Comparison of ENCODE assay signal across 22 cellular contexts in genomic region chr10:129433266-129433665, GRCh38. TPM values are rescaled to one million over a fixed set of nuclear protein-coding genes. Genes with fewer than 3 reads are reported as not detected.
A peak's percentile ranks its signal among the peaks of the same experiment; 100 is the strongest.
DNase-seq lines count a peak whose midpoint lies in the region; ATAC-seq and TF ChIP-seq lines count a peak whose summit lies in the region.
"Had no signal": no experiment of that assay in that cellular context is flagged by ENCODE, and none has a peak within 500 bp of the region (broad histone marks: within the 10 kb centered on the region; RNA-seq: fewer than 3 reads in every experiment).

No MANE protein-coding gene starts in this region.

- peak overlapping the region in 4 of 11 experiments; percentile 60 to 76 (median 62); a peak in 8 of 22 replicates for H3K27ac ChIP-seq in BLaER1 treated with 17β-estradiol and CSF1 and Interleukin-3, amounts not matched to agents 10 nM and 100 nM
- H3K27ac ChIP-seq in mesendoderm (ENCODE audit: low read depth, low read length) (no peak overlapping the region), trophoblast cell (ENCODE audit: low read depth, low read length) (no peak overlapping the region)
- H3K27ac ChIP-seq: A549, C4-2B had no signal

- peak overlapping the region in 2 of 10 experiments; percentile 8 to 19; a peak in 2 of 20 replicates for H3K4me3 ChIP-seq in BLaER1 treated with 17β-estradiol and CSF1 and Interleukin-3, amounts not matched to agents 10 nM and 100 nM
- H3K4me3 ChIP-seq in mesendoderm (ENCODE audit: low read length) (no peak overlapping the region), trophoblast cell (ENCODE audit: low read depth, low read length) (no peak overlapping the region)
- H3K4me3 ChIP-seq: A549, HAP-1 had no signal

- no peak overlapping the region for H3K4me3 Mint-ChIP-seq in WTC11
- H3K4me3 Mint-ChIP-seq in stimulated activated effector memory CD8-positive, alpha-beta T cell treated with anti-CD3 and anti-CD28 coated beads, Interleukin-12 subunit alpha, Interleukin-12 subunit beta, amount 100 ng/mL, for 72 hours: no peak overlapping the region
- H3K4me3 Mint-ChIP-seq: CD4-positive, CD25-positive, alpha-beta regulatory T cell; CD8-positive, alpha-beta T cell; HFFc6 had no signal

- no peaks in the 10 kb centered on the region; the same call in 1 of the 2 replicates for H3K27me3 Mint-ChIP-seq in WTC11 (ENCODE audit: low read depth)

- CTCF ChIA-PET in WTC11 (lab: Charles Lee): no interaction called here

- no peak overlapping the region for H3K4ac ChIP-seq in mesendoderm (ENCODE audit: low read depth, low read length)
- H3K4ac ChIP-seq in trophoblast cell (ENCODE audit: low read depth, low read length): no peak overlapping the region

- H2BK15ac ChIP-seq in mesendoderm (replicated peaks; ENCODE audit: low read depth): no peak overlapping the region

- peaks cover 26% of the 10 kb centered on the region for H3K36me3 Mint-ChIP-seq in WTC11
- no peaks in the 10 kb centered on the region for H3K36me3 Mint-ChIP-seq in stimulated activated effector memory CD8-positive, alpha-beta T cell treated with anti-CD3 and anti-CD28 coated beads, Interleukin-12 subunit alpha, Interleukin-12 subunit beta, amount 100 ng/mL, for 72 hours
- H3K36me3 Mint-ChIP-seq: CD4-positive, CD25-positive, alpha-beta regulatory T cell; CD8-positive, alpha-beta T cell had no signal

- H3K23ac ChIP-seq in mesendoderm (ENCODE audit: low read length): no peak overlapping the region
- no peak overlapping the region for H3K23ac ChIP-seq in trophoblast cell (ENCODE audit: low read length)

- H3K9ac ChIP-seq in BLaER1 treated with 17β-estradiol and CSF1 and Interleukin-3, amounts not matched to agents 10 nM and 100 nM: peak overlapping the region in 2 of 11 experiments; percentile 13 to 52; a peak in 2 of 22 replicates
- H3K9ac ChIP-seq in mesendoderm (ENCODE audit: low read length): no peak overlapping the region
- H3K9ac ChIP-seq in trophoblast cell (ENCODE audit: low read length): no peak overlapping the region

- no peaks in the 10 kb centered on the region for H4K20me1 ChIP-seq in BLaER1 treated with 17β-estradiol and CSF1 and Interleukin-3, amounts not matched to agents 10 nM and 100 nM

- H2AK5ac ChIP-seq in mesendoderm (ENCODE audit: low read length) (no peak overlapping the region), trophoblast cell (ENCODE audit: low read length) (no peak overlapping the region)

- H3K56ac ChIP-seq in mesendoderm (ENCODE audit: low read length): no peak overlapping the region

- peaks cover 40% of the 10 kb centered on the region for H3K4me1 Mint-ChIP-seq in WTC11
- no peaks in the 10 kb centered on the region for H3K4me1 Mint-ChIP-seq in stimulated activated effector memory CD8-positive, alpha-beta T cell treated with anti-CD3 and anti-CD28 coated beads, Interleukin-12 subunit alpha, Interleukin-12 subunit beta, amount 100 ng/mL, for 72 hours

- no peak overlapping the region for H3K14ac ChIP-seq in trophoblast cell (ENCODE audit: low read length)

- H2BK120ac ChIP-seq in mesendoderm (ENCODE audit: low read depth, low read length): no peak overlapping the region
- H2BK120ac ChIP-seq in trophoblast cell (ENCODE audit: insufficient read depth, low read length, poor library complexity): no peak overlapping the region

- H3K4me1 ChIP-seq in BLaER1 treated with 17β-estradiol and CSF1 and Interleukin-3, amounts not matched to agents 10 nM and 100 nM: peaks cover 0 to 33% (median 28%) of the 10 kb centered on the region in 10 experiments; a peak in 17 of 20 replicates
- H3K4me1 ChIP-seq in mesendoderm (ENCODE audit: control insufficient read depth, low read depth, low read length): no peaks in the 10 kb centered on the region
- H3K4me1 ChIP-seq in trophoblast cell (ENCODE audit: control insufficient read depth in 1 of 2, insufficient read depth in 2 of 2, low read length in 2 of 2): no peaks in the 10 kb centered on the region
- H3K4me1 ChIP-seq: A549, BE2C, Caco-2, HAP-1 had no signal

- ATAC-seq in WTC11: peak; percentile 34; the same call in 1 of the 2 replicates
- peak; percentile 34 for ATAC-seq in stimulated activated effector memory CD8-positive, alpha-beta T cell treated with anti-CD3 and anti-CD28 coated beads, Interleukin-12 subunit alpha, Interleukin-12 subunit beta, amount 100 ng/mL, for 72 hours
- ATAC-seq in HG03442 (IDR thresholded peaks at IDR 0.05; ENCODE audit: unreplicated experiment): no peak
- ATAC-seq: A549; CD8-positive, alpha-beta T cell had no signal

- POLR2A ChIA-PET in WTC11 (lab: Charles Lee): no interaction called here

- H3K18ac ChIP-seq in mesendoderm (ENCODE audit: low read length) (no peak overlapping the region), trophoblast cell (ENCODE audit: low read length) (no peak overlapping the region)

- H3K79me1 ChIP-seq in mesendoderm (ENCODE audit: low read length) (no peaks in the 10 kb centered on the region), trophoblast cell (ENCODE audit: low read length) (no peaks in the 10 kb centered on the region)

- no peak overlapping the region for H4K5ac ChIP-seq in mesendoderm (ENCODE audit: low read length)

- in situ Hi-C loops in G401 (cut with HindIII; ENCODE audit: low sequenced_read_pairs): no loop called here

- no peak overlapping the region for H4K12ac ChIP-seq in trophoblast cell (ENCODE audit: low read depth, low read length)

- peaks cover 16 to 32% (median 24%) of the 10 kb centered on the region in 11 experiments for H3K9me3 ChIP-seq in BLaER1 treated with 17β-estradiol and CSF1 and Interleukin-3, amounts not matched to agents 10 nM and 100 nM (replicated peaks in 1 of 11)
- peaks cover 9% of the 10 kb centered on the region for H3K9me3 ChIP-seq in trophoblast cell (ENCODE audit: insufficient read depth, low read depth, low read length)
- H3K9me3 ChIP-seq: A549, BE2C, Caco-2, HAP-1 had no signal

- H3K9me3 Mint-ChIP-seq in WTC11: peaks cover 38% of the 10 kb centered on the region
- no peaks in the 10 kb centered on the region for H3K9me3 Mint-ChIP-seq in stimulated activated effector memory CD8-positive, alpha-beta T cell treated with anti-CD3 and anti-CD28 coated beads, Interleukin-12 subunit alpha, Interleukin-12 subunit beta, amount 100 ng/mL, for 72 hours
- H3K9me3 Mint-ChIP-seq: CD8-positive, alpha-beta T cell had no signal

- H2BK5ac ChIP-seq in mesendoderm (ENCODE audit: low read length) (peak overlapping the region; percentile 76), trophoblast cell (ENCODE audit: low read depth, low read length, poor library complexity) (no peak overlapping the region)

- H4K91ac ChIP-seq in trophoblast cell (ENCODE audit: low read depth, low read length): no peak overlapping the region

- H2BK12ac ChIP-seq in trophoblast cell (ENCODE audit: low read length): no peak overlapping the region

- no peak for TF ChIP-seq CTCF in WTC11 (IDR thresholded peaks at IDR 0.05)

- H3K79me2 ChIP-seq in mesendoderm (ENCODE audit: control insufficient read depth, insufficient read depth, low read length) (no peaks in the 10 kb centered on the region), trophoblast cell (ENCODE audit: control insufficient read depth, insufficient read depth, low read length, poor library complexity) (no peaks in the 10 kb centered on the region)

- H3K4me2 ChIP-seq in BLaER1 treated with 17β-estradiol and CSF1 and Interleukin-3, amounts not matched to agents 10 nM and 100 nM: peak overlapping the region in 9 of 11 experiments; percentile 38 to 88 (median 77); a peak in 18 of 22 replicates
- H3K4me2 ChIP-seq in mesendoderm (ENCODE audit: low read length) (no peak overlapping the region), trophoblast cell (ENCODE audit: low read length) (no peak overlapping the region)
- H3K4me2 ChIP-seq: A549 had no signal

- no peaks in the 10 kb centered on the region for H3K27me3 ChIP-seq in BLaER1 treated with 17β-estradiol and CSF1 and Interleukin-3, amounts not matched to agents 10 nM and 100 nM
- H3K27me3 ChIP-seq in mesendoderm (ENCODE audit: insufficient read depth, low read length, poor library complexity) (no peaks in the 10 kb centered on the region), trophoblast cell (ENCODE audit: insufficient read depth, low read length) (no peaks in the 10 kb centered on the region)
- H3K27me3 ChIP-seq: BE2C had no signal

- no peaks in the 10 kb centered on the region for H3K36me3 ChIP-seq in BLaER1 treated with 17β-estradiol and CSF1 and Interleukin-3, amounts not matched to agents 10 nM and 100 nM
- H3K36me3 ChIP-seq in mesendoderm (ENCODE audit: control insufficient read depth, insufficient read depth, low read length) (no peaks in the 10 kb centered on the region), trophoblast cell (ENCODE audit: control insufficient read depth in 1 of 2, insufficient read depth in 2 of 2, low read length in 2 of 2) (no peaks in the 10 kb centered on the region)
- H3K36me3 ChIP-seq: BE2C, HAP-1 had no signal

- DNase-seq in WTC11 (ENCODE audit: low spot score) (no peak), mesendoderm (no peak), NCI-H1105 treated with DMSO at 0.1 percent for 48 hours (lab: John Stamatoyannopoulos, UW) (no peak), G401 (ENCODE audit: low spot score) (no peak), trophoblast cell (no peak)
- DNase-seq in stimulated activated effector memory CD8-positive, alpha-beta T cell treated with anti-CD3 and anti-CD28 coated beads, Interleukin-12 subunit alpha, Interleukin-12 subunit beta, amount 100 ng/mL, for 72 hours (ENCODE audit: low spot score in 2 of 2): no peak
- DNase-seq: 8988T; ACHN; AML-193; BE2C; Caco-2; CD4-positive, CD25-positive, alpha-beta regulatory T cell; CD8-positive, alpha-beta T cell; DMS153; DND-41; GDM1; HFFc6 had no signal

- H2AFZ ChIP-seq in trophoblast cell (ENCODE audit: insufficient read depth, low read length, poor library complexity): no peak overlapping the region

- WGBS in mesendoderm (ENCODE audit: extremely low coverage, insufficient coverage, low lambda C conversion rate): no CpG with 5 or more reads among the region's 7 CpGs
- WGBS in trophoblast cell (ENCODE audit: extremely low coverage, insufficient coverage, insufficient read length): no CpG with 5 or more reads among the region's 7 CpGs

- H4K8ac ChIP-seq in mesendoderm (ENCODE audit: low read depth, low read length) (no peak overlapping the region), trophoblast cell (ENCODE audit: low read depth, low read length) (no peak overlapping the region)

- H3K27ac Mint-ChIP-seq in WTC11: peak overlapping the region; percentile 47; the same call in 1 of the 2 replicates
- no peak overlapping the region for H3K27ac Mint-ChIP-seq in stimulated activated effector memory CD8-positive, alpha-beta T cell treated with anti-CD3 and anti-CD28 coated beads, Interleukin-12 subunit alpha, Interleukin-12 subunit beta, amount 100 ng/mL, for 72 hours
- H3K27ac Mint-ChIP-seq: CD4-positive, CD25-positive, alpha-beta regulatory T cell; CD8-positive, alpha-beta T cell; HFFc6 had no signal

RNA-seq across cellular contexts. Expression of gene MGMT, which starts 33.8 kb away (rescaled TPM):
- total RNA-seq in WTC11 (2021): 11.8 to 18.4 TPM (median 18.2 TPM) in 3 replicates
- 6.5 TPM for polyA plus RNA-seq in mesendoderm (2013, experiment 1 of 2)
- 6.6 TPM for polyA plus RNA-seq in mesendoderm (2013, experiment 2 of 2)
- 60.3 and 98.3 TPM in 2 replicates for total RNA-seq in G401 (2014; rRNA removed; shearing (Covaris generic))
- 9.3 and 10.2 TPM in 2 replicates for polyA plus RNA-seq in trophoblast cell (2013)

Comparison
In these comparisons a context has a peak if more than half of its experiments do, and no peak if none do; other contexts are left out.
1. H3K4me2 ChIP-seq: peak in BLaER1 treated with 17β-estradiol and CSF1 and Interleukin-3, amounts not matched to agents 10 nM and 100 nM (9 of 11); none in mesendoderm (single experiment) and trophoblast cell (single experiment).